7 cellular contexts compared by ENCODE assay signal in genomic region chr6:29696147-29697129, GRCh38. TPM values are rescaled to one million over a fixed set of nuclear protein-coding genes. Genes with fewer than 3 reads are reported as not detected.
DNase-seq lines count a peak whose midpoint lies in the region; ATAC-seq and TF ChIP-seq lines count a peak whose summit lies in the region.

No MANE protein-coding gene starts in this region.

- WGBS in endodermal cell (ENCODE audit: insufficient coverage in 1 of 2, insufficient read length in 1 of 2), 2 experiments: 66 to 73% methylated on average over 10 of the region's 10 CpGs

- no peaks in the 10 kb centered on the region for H3K27me3 Mint-ChIP-seq in endodermal cell (ENCODE audit: insufficient read depth)
- H3K27me3 Mint-ChIP-seq in activated T-helper 1 cell treated with anti-CD3 and anti-CD28 coated beads, Interleukin-12 subunit alpha, Interleukin-12 subunit beta, Interleukin-2, Interleukin-4 antibody, amounts not matched to agents 30 ng/mL and 10 ng/mL and 1 ng/mL, durations not matched to agents 14 hours and 24 hours and 36 hours (ENCODE audit: insufficient read depth): peaks cover 16% of the 10 kb centered on the region

- H3K9me3 ChIP-seq in endodermal cell (ENCODE audit: control insufficient read depth, low read length) (peaks cover 6% of the 10 kb centered on the region), neural cell (ENCODE audit: low read length) (no peaks in the 10 kb centered on the region)

- H2AFZ ChIP-seq in neural cell (ENCODE audit: low read depth, low read length): no peak overlapping the region

- no peaks in the 10 kb centered on the region for H3K36me3 Mint-ChIP-seq in endodermal cell (ENCODE audit: low read depth)
- H3K36me3 Mint-ChIP-seq in activated T-helper 1 cell treated with anti-CD3 and anti-CD28 coated beads, Interleukin-12 subunit alpha, Interleukin-12 subunit beta, Interleukin-2, Interleukin-4 antibody, amounts not matched to agents 30 ng/mL and 10 ng/mL and 1 ng/mL, durations not matched to agents 14 hours and 24 hours and 36 hours (ENCODE audit: low read depth): no peaks in the 10 kb centered on the region

- H3K9me2 ChIP-seq in neural cell (ENCODE audit: insufficient read depth, low read length): no peaks in the 10 kb centered on the region

- no peak overlapping the region for H3K27ac Mint-ChIP-seq in endodermal cell
- no peak overlapping the region for H3K27ac Mint-ChIP-seq in activated T-helper 1 cell treated with anti-CD3 and anti-CD28 coated beads, Interleukin-12 subunit alpha, Interleukin-12 subunit beta, Interleukin-2, Interleukin-4 antibody, amounts not matched to agents 30 ng/mL and 10 ng/mL and 1 ng/mL, durations not matched to agents 14 hours and 24 hours and 36 hours

- H3K4me3 ChIP-seq in endodermal cell (ENCODE audit: low read length): no peak overlapping the region
- H3K4me3 ChIP-seq in neural cell (ENCODE audit: low read length): no peak overlapping the region

- H4K20me1 ChIP-seq in neural cell (ENCODE audit: insufficient read depth): no peaks in the 10 kb centered on the region

- ATAC-seq in stimulated activated naive CD8-positive, alpha-beta T cell treated with anti-CD3 and anti-CD28 coated beads, Interleukin-15, Interleukin-2, amounts not matched to agents 100 U/mL and 50 U/mL, for 24 hours: no peak

- H3K79me2 ChIP-seq in neural cell (replicated peaks; ENCODE audit: insufficient read depth, low read length): no peaks in the 10 kb centered on the region

- TF ChIP-seq EP300 in neural cell (conservative IDR thresholded peaks at IDR 0.05; ENCODE audit: poor library complexity, severe bottlenecking): no peak

- H3K4me2 ChIP-seq in neural cell (ENCODE audit: low read length): no peak overlapping the region

- peak; percentile 37 for DNase-seq in GM03348 (ENCODE audit: low spot score)
- DNase-seq in M059J (ENCODE audit: low read depth): peak; percentile 48
- DNase-seq in endodermal cell: peak; percentile 84
- DNase-seq in stimulated activated naive CD8-positive, alpha-beta T cell treated with anti-CD3 and anti-CD28 coated beads, Interleukin-15, Interleukin-2, amounts not matched to agents 100 U/mL and 50 U/mL, for 24 hours: no peak
- no peak for DNase-seq in activated T-helper 1 cell treated with anti-CD3 and anti-CD28 coated beads, Interleukin-12 subunit alpha, Interleukin-12 subunit beta, Interleukin-2, Interleukin-4 antibody, amounts not matched to agents 30 ng/mL and 10 ng/mL and 1 ng/mL, durations not matched to agents 14 hours and 24 hours and 36 hours (ENCODE audit: low spot score)
- no peak for DNase-seq in NCI-H2107 (lab: John Stamatoyannopoulos, UW)

- H3K27me3 ChIP-seq in endodermal cell (ENCODE audit: control insufficient read depth, insufficient read depth, low read length, poor library complexity, severe bottlenecking) (no peaks in the 10 kb centered on the region), neural cell (ENCODE audit: insufficient read depth, low read depth, low read length) (no peaks in the 10 kb centered on the region)

- H3K4me1 Mint-ChIP-seq in endodermal cell: no peaks in the 10 kb centered on the region
- H3K4me1 Mint-ChIP-seq in activated T-helper 1 cell treated with anti-CD3 and anti-CD28 coated beads, Interleukin-12 subunit alpha, Interleukin-12 subunit beta, Interleukin-2, Interleukin-4 antibody, amounts not matched to agents 30 ng/mL and 10 ng/mL and 1 ng/mL, durations not matched to agents 14 hours and 24 hours and 36 hours (ENCODE audit: low read depth): no peaks in the 10 kb centered on the region

- no peak overlapping the region for H3K4me3 Mint-ChIP-seq in endodermal cell
- H3K4me3 Mint-ChIP-seq in activated T-helper 1 cell treated with anti-CD3 and anti-CD28 coated beads, Interleukin-12 subunit alpha, Interleukin-12 subunit beta, Interleukin-2, Interleukin-4 antibody, amounts not matched to agents 30 ng/mL and 10 ng/mL and 1 ng/mL, durations not matched to agents 14 hours and 24 hours and 36 hours: no peak overlapping the region

- peak; percentile 31 for TF ChIP-seq RAD21 in neural cell (conservative IDR thresholded peaks at IDR 0.05)

- peaks cover 7% of the 10 kb centered on the region for H3K9me3 Mint-ChIP-seq in endodermal cell
- peaks cover 6% of the 10 kb centered on the region for H3K9me3 Mint-ChIP-seq in activated T-helper 1 cell treated with anti-CD3 and anti-CD28 coated beads, Interleukin-12 subunit alpha, Interleukin-12 subunit beta, Interleukin-2, Interleukin-4 antibody, amounts not matched to agents 30 ng/mL and 10 ng/mL and 1 ng/mL, durations not matched to agents 14 hours and 24 hours and 36 hours

- H3K36me3 ChIP-seq in endodermal cell (ENCODE audit: control insufficient read depth, insufficient read depth, low read length): no peaks in the 10 kb centered on the region
- no peaks in the 10 kb centered on the region for H3K36me3 ChIP-seq in neural cell (ENCODE audit: insufficient read depth, low read length)

- H3K27ac ChIP-seq in endodermal cell (ENCODE audit: low read depth, low read length) (no peak overlapping the region), neural cell (ENCODE audit: low read length) (no peak overlapping the region)

- H3K9ac ChIP-seq in endodermal cell (ENCODE audit: extremely low read depth, low read length, poor library complexity, severe bottlenecking) (no peak overlapping the region), neural cell (ENCODE audit: low read length) (no peak overlapping the region)

- TF ChIP-seq CTCF in endodermal cell (conservative IDR thresholded peaks at IDR 0.05) (peak; percentile 81), neural cell (IDR thresholded peaks at IDR 0.05; ENCODE audit: poor library complexity, severe bottlenecking) (peak; percentile 58)

- no peaks in the 10 kb centered on the region for H3K4me1 ChIP-seq in endodermal cell (ENCODE audit: control insufficient read depth, insufficient read depth, low read length)

- H3F3A ChIP-seq in neural cell (ENCODE audit: insufficient read depth, low read length, poor library complexity, severe bottlenecking): no peaks in the 10 kb centered on the region

- intact Hi-C loops in activated T-helper 1 cell treated with anti-CD3 and anti-CD28 coated beads, Interleukin-12 subunit alpha, Interleukin-12 subunit beta, Interleukin-2, Interleukin-4 antibody, amounts not matched to agents 30 ng/mL and 10 ng/mL and 1 ng/mL, durations not matched to agents 14 hours and 24 hours and 36 hours (cut with micrococcal nuclease): loop anchor here (2.0 kb wide), 1 partner anchor 48 kb away; no protein-coding TSS in a partner anchor

TF ChIP-seq in neural cell, 6 proteins besides CTCF, POLR2A, EP300 and RAD21:
- TF ChIP-seq TAF1 (IDR thresholded peaks at IDR 0.05; ENCODE audit: low read depth) (no peak), SMC3 (conservative IDR thresholded peaks at IDR 0.05; ENCODE audit: poor library complexity) (peak; percentile 55)

RNA-seq across cellular contexts. Expression of gene ZFP57, which starts 15.5 kb away (rescaled TPM):
- 0.05 TPM in 1 of 2 replicates, not detected in the other for total RNA-seq in M059J (2014; rRNA removed; shearing (Covaris generic))
- total RNA-seq in endodermal cell: under 1 TPM; 0.24 to 0.59 TPM
- polyA plus RNA-seq in endodermal cell (2013, experiment 1 of 2): 0.11 TPM
- not detected for polyA plus RNA-seq in endodermal cell (2013, experiment 2 of 2)
- not detected in 2 replicates for polyA plus RNA-seq in neural cell
- polyA minus RNA-seq in neural cell: not detected in 2 replicates
- total RNA-seq in activated T-helper 1 cell treated with anti-CD3 and anti-CD28 coated beads, Interleukin-12 subunit alpha, Interleukin-12 subunit beta, Interleukin-2, Interleukin-4 antibody, amounts not matched to agents 30 ng/mL and 10 ng/mL and 1 ng/mL, durations not matched to agents 14 hours and 24 hours and 36 hours: 2.4 and 2.7 TPM in 2 replicates

RNA-seq across cellular contexts. Expression of gene HLA-F, which starts 26.8 kb away (rescaled TPM):
- 379 and 414 TPM in 2 replicates for total RNA-seq in M059J (2014; rRNA removed; shearing (Covaris generic))
- 1 to 10 TPM in 1 of 2 donors, under 1 TPM in 1; 0.48 to 3.9 TPM for total RNA-seq in endodermal cell
- polyA plus RNA-seq in endodermal cell (2013, experiment 1 of 2): 2.4 TPM
- polyA plus RNA-seq in endodermal cell (2013, experiment 2 of 2): 2.7 TPM
- polyA plus RNA-seq in neural cell: 1.4 TPM in 1 of 2 replicates, not detected in the other
- not detected in 2 replicates for polyA minus RNA-seq in neural cell
- 293 and 314 TPM in 2 replicates for total RNA-seq in activated T-helper 1 cell treated with anti-CD3 and anti-CD28 coated beads, Interleukin-12 subunit alpha, Interleukin-12 subunit beta, Interleukin-2, Interleukin-4 antibody, amounts not matched to agents 30 ng/mL and 10 ng/mL and 1 ng/mL, durations not matched to agents 14 hours and 24 hours and 36 hours

RNA-seq across cellular contexts. Expression of gene MOG, which starts 39.5 kb away (rescaled TPM):
- not detected in 2 replicates for total RNA-seq in M059J (2014; rRNA removed; shearing (Covaris generic))
- total RNA-seq in endodermal cell: not detected
- not detected for polyA plus RNA-seq in endodermal cell (2013, experiment 1 of 2)
- not detected for polyA plus RNA-seq in endodermal cell (2013, experiment 2 of 2)
- not detected in 2 replicates for polyA plus RNA-seq in neural cell
- 0.49 TPM in 1 of 2 replicates, not detected in the other for polyA minus RNA-seq in neural cell
- not detected in 2 replicates for total RNA-seq in activated T-helper 1 cell treated with anti-CD3 and anti-CD28 coated beads, Interleukin-12 subunit alpha, Interleukin-12 subunit beta, Interleukin-2, Interleukin-4 antibody, amounts not matched to agents 30 ng/mL and 10 ng/mL and 1 ng/mL, durations not matched to agents 14 hours and 24 hours and 36 hours

Comparison
In these comparisons a context has a peak if more than half of its experiments do, and no peak if none do; other contexts are left out.
1. DNase-seq: peak in GM03348 (single experiment), M059J (single experiment) and endodermal cell (single experiment); none in stimulated activated naive CD8-positive, alpha-beta T cell treated with anti-CD3 and anti-CD28 coated beads, Interleukin-15, Interleukin-2, amounts not matched to agents 100 U/mL and 50 U/mL, for 24 hours (single experiment), activated T-helper 1 cell treated with anti-CD3 and anti-CD28 coated beads, Interleukin-12 subunit alpha, Interleukin-12 subunit beta, Interleukin-2, Interleukin-4 antibody, amounts not matched to agents 30 ng/mL and 10 ng/mL and 1 ng/mL, durations not matched to agents 14 hours and 24 hours and 36 hours (single experiment) and NCI-H2107 (single experiment).
2. RNA of gene HLA-F, which starts 26.8 kb away (total RNA-seq): 379 to 414 TPM in M059J and 293 to 314 TPM in activated T-helper 1 cell treated with anti-CD3 and anti-CD28 coated beads, Interleukin-12 subunit alpha, Interleukin-12 subunit beta, Interleukin-2, Interleukin-4 antibody, amounts not matched to agents 30 ng/mL and 10 ng/mL and 1 ng/mL, durations not matched to agents 14 hours and 24 hours and 36 hours; 0.48 to 3.9 TPM in endodermal cell; every median in the first group is over 10 times any median in the second.